Comparison of ENCODE assay signal across 15 cellular contexts in genomic region chr2:234376229-234376628, GRCh38.
A peak's percentile ranks its signal among the peaks of the same experiment; 100 is the strongest.
DNase-seq lines count a peak whose midpoint lies in the region; ATAC-seq, FAIRE-seq and TF ChIP-seq lines count a peak whose summit lies in the region.
"Had no signal": no experiment of that assay in that cellular context is flagged by ENCODE, and none has a peak within 500 bp of the region (broad histone marks: within the 10 kb centered on the region; RNA-seq: fewer than 3 reads in every experiment).

No MANE protein-coding gene starts in this region.

- TF ChIP-seq EP300 in A549 (IDR thresholded peaks at IDR 0.05), result no peak
- TF ChIP-seq EP300 in tibial nerve (IDR thresholded peaks at IDR 0.05), result no peak

- WGBS in A549 (ENCODE audit: missing lambda C conversion rate), result 43% methylated on average over 3 of the region's 3 CpGs
- 81 to 84% methylated on average over 3 of the region's 3 CpGs for WGBS in tibial nerve, 2 donors

- peaks cover 4% of the 10 kb centered on the region for H3K27me3 Mint-ChIP-seq in CD4-positive, CD25-positive, alpha-beta regulatory T cell
- H3K27me3 Mint-ChIP-seq in chondrocyte (ENCODE audit: low read depth), result no peaks in the 10 kb centered on the region
- no peaks in the 10 kb centered on the region for H3K27me3 Mint-ChIP-seq in progenitor cell of endocrine pancreas

- POLR2A ChIA-PET in A549 (lab: Yijun Ruan, JAX), result no interaction called here

- FAIRE-seq in A549 (lab: Jason Lieb, UNC) (no peak), GM12892 (lab: Jason Lieb, UNC) (no peak)
- FAIRE-seq: GM19239 had no signal

- TF ChIP-seq CTCF in A549 (IDR thresholded peaks at IDR 0.05) (no peak), chondrocyte (IDR thresholded peaks at IDR 0.05) (no peak), progenitor cell of endocrine pancreas (IDR thresholded peaks at IDR 0.05; ENCODE audit: unreplicated experiment) (no peak), tibial nerve (IDR thresholded peaks at IDR 0.05) (no peak)

- no peaks in the 10 kb centered on the region for H3K9me3 Mint-ChIP-seq in CD4-positive, CD25-positive, alpha-beta regulatory T cell
- no peaks in the 10 kb centered on the region for H3K9me3 Mint-ChIP-seq in chondrocyte (ENCODE audit: low read depth)
- H3K9me3 Mint-ChIP-seq in progenitor cell of endocrine pancreas (ENCODE audit: low read depth), result no peaks in the 10 kb centered on the region
- H3K9me3 Mint-ChIP-seq: CD8-positive, alpha-beta memory T cell; H9 had no signal

- no peaks in the 10 kb centered on the region for H3K27me3 ChIP-seq in CD4-positive, CD25-positive, alpha-beta regulatory T cell (ENCODE audit: control insufficient read depth, insufficient read depth, low read length)
- H3K27me3 ChIP-seq in tibial nerve, result no peaks in the 10 kb centered on the region

- H3K27ac Mint-ChIP-seq in CD4-positive, CD25-positive, alpha-beta regulatory T cell, result peak overlapping the region; percentile 29 to 58 (median 43)
- peak overlapping the region; percentile 50 for H3K27ac Mint-ChIP-seq in chondrocyte (ENCODE audit: unreplicated experiment)
- H3K27ac Mint-ChIP-seq in progenitor cell of endocrine pancreas, result peak overlapping the region; percentile 31
- H3K27ac Mint-ChIP-seq: CD14-positive monocyte, H9 had no signal

- ATAC-seq in A549, result no peak
- ATAC-seq in CD4-positive, CD25-positive, alpha-beta regulatory T cell (ENCODE audit: low read depth in 2 of 2), result no peak

- no peak for TF ChIP-seq RAD21 in A549 (conservative IDR thresholded peaks at IDR 0.05 in 1 of 2, IDR thresholded peaks at IDR 0.05 in 1 of 2)

- CTCF ChIA-PET in A549 (lab: Yijun Ruan, JAX), result no interaction called here

- no peaks in the 10 kb centered on the region for H3K36me3 ChIP-seq in CD4-positive, CD25-positive, alpha-beta regulatory T cell (ENCODE audit: control insufficient read depth, insufficient read depth, low read length)
- no peaks in the 10 kb centered on the region for H3K36me3 ChIP-seq in tibial nerve

- H3K4me1 Mint-ChIP-seq in CD4-positive, CD25-positive, alpha-beta regulatory T cell, result peaks cover 14 to 45% (median 28%) of the 10 kb centered on the region in 4 donors
- H3K4me1 Mint-ChIP-seq in chondrocyte (ENCODE audit: low read depth) (peaks cover 40% of the 10 kb centered on the region), progenitor cell of endocrine pancreas (ENCODE audit: low read depth) (peaks cover 15% of the 10 kb centered on the region)
- H3K4me1 Mint-ChIP-seq: CD14-positive monocyte had no signal

- no peak overlapping the region for H3K4me3 Mint-ChIP-seq in CD4-positive, CD25-positive, alpha-beta regulatory T cell
- no peak overlapping the region for H3K4me3 Mint-ChIP-seq in chondrocyte (ENCODE audit: unreplicated experiment)
- no peak overlapping the region for H3K4me3 Mint-ChIP-seq in progenitor cell of endocrine pancreas (ENCODE audit: low read depth)
- H3K4me3 Mint-ChIP-seq: CD8-positive, alpha-beta memory T cell; H9 had no signal

- H3K4me1 ChIP-seq in A549 (peaks cover 47% of the 10 kb centered on the region), tibial nerve (peaks cover 0 to 15% (median 0%) of the 10 kb centered on the region in 4 donors)
- H3K4me1 ChIP-seq in CD4-positive, CD25-positive, alpha-beta regulatory T cell (ENCODE audit: control insufficient read depth, insufficient read depth, low read length, poor library complexity, severe bottlenecking), result peaks cover 24% of the 10 kb centered on the region
- H3K4me1 ChIP-seq: Caco-2 had no signal

- H3K9me3 ChIP-seq in A549, result no peaks in the 10 kb centered on the region
- H3K9me3 ChIP-seq in CD4-positive, CD25-positive, alpha-beta regulatory T cell (ENCODE audit: control insufficient read depth in 2 of 2, low read length in 2 of 2), result no peaks in the 10 kb centered on the region
- no peaks in the 10 kb centered on the region for H3K9me3 ChIP-seq in tibial nerve
- H3K9me3 ChIP-seq: Caco-2 had no signal

- peak overlapping the region; percentile 49 for H3K4me2 ChIP-seq in A549

- H3K4me3 ChIP-seq in A549 (no peak overlapping the region), tibial nerve (no peak overlapping the region)
- no peak overlapping the region for H3K4me3 ChIP-seq in CD4-positive, CD25-positive, alpha-beta regulatory T cell (ENCODE audit: low read depth, low read length)

- no peaks in the 10 kb centered on the region for H3K36me3 Mint-ChIP-seq in CD4-positive, CD25-positive, alpha-beta regulatory T cell
- H3K36me3 Mint-ChIP-seq in chondrocyte (ENCODE audit: low read depth) (no peaks in the 10 kb centered on the region), progenitor cell of endocrine pancreas (ENCODE audit: insufficient read depth) (no peaks in the 10 kb centered on the region)
- H3K36me3 Mint-ChIP-seq: CD14-positive monocyte; CD8-positive, alpha-beta memory T cell had no signal

- no peak for TF ChIP-seq POLR2A in A549 (IDR thresholded peaks at IDR 0.05; ENCODE audit: low read length)
- TF ChIP-seq POLR2A in GM12892 (IDR thresholded peaks at IDR 0.05; ENCODE audit: low read depth, low read length), result no peak
- no peak for TF ChIP-seq POLR2A in tibial nerve (IDR thresholded peaks at IDR 0.05)

- H3K27ac ChIP-seq in A549, result peak overlapping the region; percentile 19 to 76; a peak in 5 of 6 replicates
- H3K27ac ChIP-seq in CD4-positive, CD25-positive, alpha-beta regulatory T cell (ENCODE audit: insufficient read depth, low read length, poor library complexity, severe bottlenecking), result no peak overlapping the region
- no peak overlapping the region for H3K27ac ChIP-seq in tibial nerve

- DNase-seq in A549 (ENCODE audit: low read depth in 1 of 2, low spot score in 1 of 2) (no peak), chondrocyte (ENCODE audit: low spot score) (no peak), progenitor cell of endocrine pancreas (ENCODE audit: low spot score, unreplicated experiment) (no peak), GM12892 (ENCODE audit: insufficient read length) (no peak), activated gamma-delta T cell (lab: John Stamatoyannopoulos, UW) (no peak), tibial nerve (ENCODE audit: low spot score in 2 of 2) (no peak)
- no peak for DNase-seq in CD4-positive, CD25-positive, alpha-beta regulatory T cell
- DNase-seq: Caco-2; CD8-positive, alpha-beta memory T cell; DND-41; GDM1; GOT3; H9 had no signal

TF ChIP-seq in A549, 52 proteins besides CTCF, POLR2A, EP300 and RAD21:
- no peak for TF ChIP-seq HOXB13 (CRISPR knock-in tag; IDR thresholded peaks at IDR 0.05; ENCODE audit: low read depth)
- TF ChIP-seq RNF2 (IDR thresholded peaks at IDR 0.05; ENCODE audit: borderline replicate concordance, low read depth), result no peak
- TF ChIP-seq FOXS1 (CRISPR knock-in tag; IDR thresholded peaks at IDR 0.05), result no peak
- TF ChIP-seq RFX5 (IDR thresholded peaks at IDR 0.05), result no peak

Comparison
In these comparisons a context has a peak if more than half of its experiments do, and no peak if none do; other contexts are left out.
1. H3K27ac ChIP-seq: peak in A549 (2 of 2); none in CD4-positive, CD25-positive, alpha-beta regulatory T cell (single experiment) and tibial nerve (0 of 4).
2. Peak in every context shown above with its lines, with median percentiles within 50 percentile points of each other: H3K27ac Mint-ChIP-seq.